Comparison of ENCODE assay signal across 8 cellular contexts in genomic region chr7:95686109-95686508, GRCh38.
DNase-seq lines count a peak whose midpoint lies in the region; ATAC-seq and TF ChIP-seq lines count a peak whose summit lies in the region.

No MANE protein-coding gene starts in this region.

- H3K4me3 ChIP-seq in IMR-90 (ENCODE audit: insufficient read depth, low read depth, low read length) (no peak overlapping the region), OCI-LY1 (ENCODE audit: low read depth, low read length, poor library complexity, severe bottlenecking) (no peak overlapping the region), dorsolateral prefrontal cortex (peak overlapping the region in 2 of 59 donors; percentile 19 to 22), mesenchymal stem cell (ENCODE audit: insufficient read depth in 1 of 2, low read depth in 1 of 2, low read length in 2 of 2) (no peak overlapping the region)

- H3K23ac ChIP-seq in IMR-90 (ENCODE audit: low read depth, low read length) (no peak overlapping the region), mesenchymal stem cell (ENCODE audit: low read length in 2 of 2) (no peak overlapping the region)

- no peaks in the 10 kb centered on the region for H3K9me3 Mint-ChIP-seq in activated T-cell treated with anti-CD3 and anti-CD28 coated beads, Interleukin-2, amount 50 U/mL, for 24 hours

- no TSS peak for BruUV-seq in IMR-90 (replicated peaks; lab: Mats Ljungman, UMichigan)

- no peak for TF ChIP-seq POLR2A in IMR-90 (IDR thresholded peaks at IDR 0.05; ENCODE audit: low read depth, low read length)

- no peak overlapping the region for H2BK20ac ChIP-seq in IMR-90 (ENCODE audit: low read depth, low read length)

- H2BK120ac ChIP-seq in IMR-90 (ENCODE audit: low read depth, low read length) (no peak overlapping the region), mesenchymal stem cell (ENCODE audit: low read depth, low read length) (no peak overlapping the region)

- H4K20me1 ChIP-seq in IMR-90 (ENCODE audit: insufficient read depth, low read length) (no peaks in the 10 kb centered on the region), OCI-LY1 (ENCODE audit: insufficient read depth, low read length) (no peaks in the 10 kb centered on the region)

- POLR2A ChIA-PET in IMR-90 (lab: Charles Lee; ENCODE audit: unreplicated experiment) = interaction anchor here (0.5 kb wide), 1 partner anchor 141 kb away, joined by 4 read pairs; no protein-coding TSS in a partner anchor

- no peak overlapping the region for H2AK9ac ChIP-seq in IMR-90 (replicated peaks; ENCODE audit: low read depth, low read length, poor library complexity)

- whole genome bisulfite sequencing in IMR-90 (ENCODE audit: extremely low coverage in 2 of 2, insufficient read length in 1 of 2), 2 experiments = no CpG with 5 or more reads among the region's 4 CpGs
- WGBS in mesenchymal stem cell = 16% methylated on average over 3 of the region's 4 CpGs

- H3K9ac ChIP-seq in IMR-90 (ENCODE audit: low read depth, low read length) (no peak overlapping the region), OCI-LY1 (ENCODE audit: low read length) (no peak overlapping the region), mesenchymal stem cell (ENCODE audit: low read length) (no peak overlapping the region)

- H3F3A ChIP-seq in OCI-LY1 (ENCODE audit: insufficient read depth, low read length) = no peaks in the 10 kb centered on the region

- H3K79me2 ChIP-seq in OCI-LY1 (ENCODE audit: insufficient read depth, low read length) = no peaks in the 10 kb centered on the region

- H3K27ac Mint-ChIP-seq in activated T-cell treated with anti-CD3 and anti-CD28 coated beads, Interleukin-2, amount 50 U/mL, for 24 hours = no peak overlapping the region

- H3K27ac ChIP-seq in IMR-90 (ENCODE audit: insufficient read depth, low read length) (no peak overlapping the region), OCI-LY1 (ENCODE audit: low read depth, low read length, poor library complexity, severe bottlenecking) (no peak overlapping the region), dorsolateral prefrontal cortex (peak overlapping the region in 55 of 59 donors; percentile 6 to 90 (median 77)), mesenchymal stem cell (ENCODE audit: low read length, poor library complexity, severe bottlenecking) (no peak overlapping the region)

- H3K9me2 ChIP-seq in OCI-LY1 (ENCODE audit: low read depth, low read length) = no peaks in the 10 kb centered on the region

- in situ Hi-C loops in IMR-90 (cut with MboI; ENCODE audit: low sequenced_read_pairs) = no loop called here

- H3K9me3 ChIP-seq in IMR-90 (ENCODE audit: control insufficient read depth, insufficient read depth, low read length) = no peaks in the 10 kb centered on the region
- H3K9me3 ChIP-seq in OCI-LY1 (ENCODE audit: low read length) = no peaks in the 10 kb centered on the region
- no peaks in the 10 kb centered on the region for H3K9me3 ChIP-seq in mesenchymal stem cell (ENCODE audit: control insufficient read depth, low read length)

- no peak overlapping the region for H3K14ac ChIP-seq in IMR-90 (replicated peaks; ENCODE audit: low read depth, low read length)
- H3K14ac ChIP-seq in mesenchymal stem cell (ENCODE audit: low read length in 2 of 2) = no peak overlapping the region

- H2BK15ac ChIP-seq in IMR-90 (ENCODE audit: low read depth, low read length) = no peak overlapping the region
- H2BK15ac ChIP-seq in mesenchymal stem cell (ENCODE audit: low read depth, poor library complexity, severe bottlenecking) = no peak overlapping the region

- H3K9me1 ChIP-seq in IMR-90 (ENCODE audit: insufficient read depth, low read length) = no peaks in the 10 kb centered on the region

- H3K36me3 ChIP-seq in IMR-90 (ENCODE audit: control insufficient read depth, insufficient read depth, low read length) (no peaks in the 10 kb centered on the region), OCI-LY1 (ENCODE audit: insufficient read depth, low read length) (no peaks in the 10 kb centered on the region), mesenchymal stem cell (ENCODE audit: control insufficient read depth in 1 of 2, insufficient read depth in 2 of 2, low read depth in 1 of 2, low read length in 2 of 2) (no peaks in the 10 kb centered on the region)

- H4K8ac ChIP-seq in IMR-90 (ENCODE audit: low read depth in 2 of 2, low read length in 2 of 2) = no peak overlapping the region
- no peak overlapping the region for H4K8ac ChIP-seq in mesenchymal stem cell (ENCODE audit: low read length)

- no peak overlapping the region for H3K18ac ChIP-seq in IMR-90 (ENCODE audit: low read depth, low read length)
- no peak overlapping the region for H3K18ac ChIP-seq in mesenchymal stem cell (ENCODE audit: low read depth in 1 of 2, low read length in 2 of 2)

- H3K27me3 Mint-ChIP-seq in activated T-cell treated with anti-CD3 and anti-CD28 coated beads, Interleukin-2, amount 50 U/mL, for 24 hours = no peaks in the 10 kb centered on the region

- no peak overlapping the region for H2BK5ac ChIP-seq in IMR-90 (ENCODE audit: low read depth, low read length, poor library complexity, severe bottlenecking)
- no peak overlapping the region for H2BK5ac ChIP-seq in mesenchymal stem cell (ENCODE audit: low read depth, low read length, poor library complexity, severe bottlenecking)

- no peak overlapping the region for H4K5ac ChIP-seq in IMR-90 (ENCODE audit: low read depth, low read length)

- CTCF ChIA-PET in IMR-90 (lab: Yijun Ruan, JAX) = interaction anchor here (0.6 to 7.9 kb wide), 11 partner anchors 9 to 181 kb away, joined by 3 to 111 read pairs (median 4); no protein-coding TSS in a partner anchor

- H3K27me3 ChIP-seq in IMR-90 (ENCODE audit: control insufficient read depth, insufficient read depth, low read length) (peaks cover 2% of the 10 kb centered on the region; the same call in 1 of the 2 replicates), OCI-LY1 (ENCODE audit: insufficient read depth, low read length) (no peaks in the 10 kb centered on the region), dorsolateral prefrontal cortex (no peaks in the 10 kb centered on the region), mesenchymal stem cell (ENCODE audit: control insufficient read depth in 1 of 2, insufficient read depth in 1 of 2, low read length in 2 of 2) (no peaks in the 10 kb centered on the region)

- no peak overlapping the region for H4K91ac ChIP-seq in IMR-90 (ENCODE audit: insufficient read depth, low read depth, low read length)
- H4K91ac ChIP-seq in mesenchymal stem cell (ENCODE audit: low read length) = no peak overlapping the region

- H3K4me3 Mint-ChIP-seq in activated T-cell treated with anti-CD3 and anti-CD28 coated beads, Interleukin-2, amount 50 U/mL, for 24 hours = no peak overlapping the region

- peak; percentile 66 for TF ChIP-seq RAD21 in IMR-90 (IDR thresholded peaks at IDR 0.05; ENCODE audit: low read length)

- H3K79me1 ChIP-seq in IMR-90 (ENCODE audit: low read depth in 1 of 2, low read length in 2 of 2) = no peaks in the 10 kb centered on the region
- H3K79me1 ChIP-seq in mesenchymal stem cell (replicated peaks; ENCODE audit: low read length, poor library complexity, severe bottlenecking) = no peaks in the 10 kb centered on the region

- DNase-seq in EH (ENCODE audit: low read depth) (peak; percentile 58), IMR-90 (peak; percentile 39), dorsolateral prefrontal cortex (peak in 9 of 10 donors; percentile 22 to 72 (median 53)), mesenchymal stem cell (peak; percentile 74), cortex of kidney (lab: John Stamatoyannopoulos, UW) (no peak)
- no peak for DNase-seq in activated T-cell treated with anti-CD3 and anti-CD28 coated beads, Interleukin-2, amount 50 U/mL, for 24 hours

- H3K4me1 ChIP-seq in IMR-90 (ENCODE audit: control insufficient read depth, insufficient read depth, low read length) (no peaks in the 10 kb centered on the region), OCI-LY1 (ENCODE audit: insufficient read depth, low read length, severe bottlenecking) (peaks cover 5% of the 10 kb centered on the region), mesenchymal stem cell (ENCODE audit: control insufficient read depth, insufficient read depth, low read depth, low read length) (no peaks in the 10 kb centered on the region)

- H3K56ac ChIP-seq in IMR-90 (ENCODE audit: extremely low read depth, insufficient read depth, low read length) = no peak overlapping the region

- H2AFZ ChIP-seq in IMR-90 (replicated peaks; ENCODE audit: low read length, poor library complexity) = no peak overlapping the region
- H2AFZ ChIP-seq in OCI-LY1 (ENCODE audit: low read length) = no peak overlapping the region
- no peak overlapping the region for H2AFZ ChIP-seq in mesenchymal stem cell (ENCODE audit: low read depth, low read length)

- H3K4ac ChIP-seq in IMR-90 (ENCODE audit: low read depth, low read length) = no peak overlapping the region
- no peak overlapping the region for H3K4ac ChIP-seq in mesenchymal stem cell (ENCODE audit: low read depth in 1 of 2, low read length in 2 of 2)

- peak; percentile 66 for ATAC-seq in IMR-90 (ENCODE audit: low read depth)
- ATAC-seq in GM19324 (IDR thresholded peaks at IDR 0.05; ENCODE audit: low FRiP score, unreplicated experiment) = no peak

- TF ChIP-seq CTCF in IMR-90 (conservative IDR thresholded peaks at IDR 0.05; ENCODE audit: low read depth, low read length) (peak; percentile 61), OCI-LY1 (IDR thresholded peaks at IDR 0.05; ENCODE audit: low read length) (peak; percentile 51; the same call in 1 of the 2 replicates), dorsolateral prefrontal cortex (IDR thresholded peaks at IDR 0.05 in 54 of 56, conservative IDR thresholded peaks at IDR 0.05 in 2 of 56; ENCODE audit: low read depth in 1 of 56, partially characterized antibody in 56 of 56) (peak; percentile 41 to 87 (median 68))

- no peak overlapping the region for H2BK12ac ChIP-seq in mesenchymal stem cell (ENCODE audit: low read length in 2 of 2)

- dilution Hi-C loops in IMR-90 (cut with HindIII; ENCODE audit: low sequenced_read_pairs, unreplicated experiment) = loop anchor here (25.0 kb wide), 1 partner anchor 174 kb away; no protein-coding TSS in a partner anchor

- no peak overlapping the region for H3K4me2 ChIP-seq in IMR-90 (ENCODE audit: low read depth, low read length)
- H3K4me2 ChIP-seq in OCI-LY1 (ENCODE audit: low read length) = no peak overlapping the region
- H3K4me2 ChIP-seq in mesenchymal stem cell (ENCODE audit: low read length, poor library complexity, severe bottlenecking) = no peak overlapping the region

- H3K4me1 Mint-ChIP-seq in activated T-cell treated with anti-CD3 and anti-CD28 coated beads, Interleukin-2, amount 50 U/mL, for 24 hours (ENCODE audit: low read depth) = peaks cover 3% of the 10 kb centered on the region

- H3K36me3 Mint-ChIP-seq in activated T-cell treated with anti-CD3 and anti-CD28 coated beads, Interleukin-2, amount 50 U/mL, for 24 hours (ENCODE audit: low read depth) = no peaks in the 10 kb centered on the region

- intact Hi-C loops in IMR-90 (cut with micrococcal nuclease) = loop anchor here (1.0 to 2.0 kb wide), 2 partner anchors 159 to 175 kb away; no protein-coding TSS in a partner anchor
- intact Hi-C loops in dorsolateral prefrontal cortex (cut with DNase I) = loop anchor here (2.0 to 10.0 kb wide), 7 partner anchors 144 to 1241 kb away; partner anchors contain the start of gene CASD1 (in 1 of the 2)

- H2AK5ac ChIP-seq in IMR-90 (ENCODE audit: low read depth, low read length) (no peak overlapping the region), mesenchymal stem cell (ENCODE audit: low read length, severe bottlenecking) (no peak overlapping the region)

TF ChIP-seq in IMR-90, 13 proteins besides CTCF, POLR2A, EP300 and RAD21:
- TF ChIP-seq FOS (IDR thresholded peaks at IDR 0.05; ENCODE audit: low read depth, low read length) (no peak), SMC3 (IDR thresholded peaks at IDR 0.05; ENCODE audit: low read depth, low read length) (peak; percentile 51)
TF ChIP-seq in IMR-90: peak in this region for 1.

Comparison
In these comparisons a context has a peak if more than half of its experiments do, and no peak if none do; other contexts are left out.
1. DNase-seq: peak in EH (single experiment), IMR-90 (single experiment), dorsolateral prefrontal cortex (9 of 10) and mesenchymal stem cell (single experiment); none in activated T-cell treated with anti-CD3 and anti-CD28 coated beads, Interleukin-2, amount 50 U/mL, for 24 hours (single experiment) and cortex of kidney (single experiment).
2. H3K27ac ChIP-seq: peak in dorsolateral prefrontal cortex (55 of 59); none in IMR-90 (single experiment), OCI-LY1 (single experiment) and mesenchymal stem cell (single experiment).
3. Peak in every context shown above with its lines, with median percentiles within 50 percentile points of each other: CTCF ChIP-seq.